Comparison of ENCODE assay signal across 11 cellular contexts in genomic region chr22:50548046-50548912, GRCh38. TPM values are rescaled to one million over a fixed set of nuclear protein-coding genes. Genes with fewer than 3 reads are reported as not detected.
DNase-seq lines count a peak whose midpoint lies in the region; ATAC-seq and TF ChIP-seq lines count a peak whose summit lies in the region.
"Had no signal": no experiment of that assay in that cellular context is flagged by ENCODE, and none has a peak within 500 bp of the region (broad histone marks: within the 10 kb centered on the region; RNA-seq: fewer than 3 reads in every experiment).

No MANE protein-coding gene starts in this region.

- H3K9ac ChIP-seq in BLaER1 (peak overlapping the region; percentile 45), MM.1S (ENCODE audit: low read length) (no peak overlapping the region)

- POLR2A ChIA-PET in naive thymus-derived CD4-positive, alpha-beta T cell (lab: Charles Lee): interaction anchor here (0.6 to 6.3 kb wide), 21 partner anchors 10 to 91 kb away, joined by 3 to 77 read pairs (median 5); partner anchors contain the start of genes ARSA, LMF2, NCAPH2 and SCO2

- peak overlapping the region; percentile 27; the same call in 1 of the 2 replicates for H2AFZ ChIP-seq in MM.1S (ENCODE audit: low read length)

- ATAC-seq in naive thymus-derived CD4-positive, alpha-beta T cell: peak; percentile 65
- no peak for ATAC-seq in GM18517 (IDR thresholded peaks at IDR 0.05; ENCODE audit: unreplicated experiment)

- TF ChIP-seq CTCF in MM.1S (IDR thresholded peaks at IDR 0.05; ENCODE audit: low read length): no peak

- H3K36me3 Mint-ChIP-seq in naive thymus-derived CD4-positive, alpha-beta T cell: peaks cover 0 to 10% (median 0%) of the 10 kb centered on the region in 5 donors

- DNase-seq in MM.1S (no peak), RPMI8226 (no peak), UCSD-AML1 (lab: John Stamatoyannopoulos, UW; ENCODE audit: unreplicated experiment) (no peak), NOMO-1 (lab: John Stamatoyannopoulos, UW; ENCODE audit: unreplicated experiment in 2 of 2) (no peak)
- DNase-seq in activated naive CD4-positive, alpha-beta T cell treated with anti-CD3 and anti-CD28 coated beads, Interleukin-2, amount 50 U/mL, for 16 hours: peak; percentile 67
- DNase-seq in naive thymus-derived CD4-positive, alpha-beta T cell: peak in 8 of 9 donors; percentile 55 to 76 (median 68)
- DNase-seq: islet precursor cell, NCI-H226 had no signal

- H3K9me3 Mint-ChIP-seq in naive thymus-derived CD4-positive, alpha-beta T cell: peaks cover 0 to 2% (median 0%) of the 10 kb centered on the region in 11 donors

- H3K4me1 Mint-ChIP-seq in naive thymus-derived CD4-positive, alpha-beta T cell: peaks cover 31 to 43% (median 33%) of the 10 kb centered on the region in 7 donors

- peak overlapping the region; percentile 76 for H3K27ac ChIP-seq in BLaER1
- no peak overlapping the region for H3K27ac ChIP-seq in MM.1S (ENCODE audit: low read length)
- peak overlapping the region; percentile 90 for H3K27ac ChIP-seq in naive thymus-derived CD4-positive, alpha-beta T cell (ENCODE audit: low read depth, low read length)
- H3K27ac ChIP-seq: C4-2B had no signal

- peaks cover 14% of the 10 kb centered on the region; the same call in 1 of the 2 replicates for H4K20me1 ChIP-seq in BLaER1
- H4K20me1 ChIP-seq in MM.1S (ENCODE audit: insufficient read depth, low read length): no peaks in the 10 kb centered on the region

- peak overlapping the region; percentile 61 for H3K4me3 ChIP-seq in BLaER1
- no peak overlapping the region for H3K4me3 ChIP-seq in MM.1S (ENCODE audit: low read length)
- peak overlapping the region; percentile 69 for H3K4me3 ChIP-seq in naive thymus-derived CD4-positive, alpha-beta T cell (ENCODE audit: low read length)

- peak overlapping the region; percentile 62 to 92 (median 79) for H3K27ac Mint-ChIP-seq in naive thymus-derived CD4-positive, alpha-beta T cell

- H3K27me3 ChIP-seq in BLaER1 (peaks cover 18% of the 10 kb centered on the region), MM.1S (replicated peaks; ENCODE audit: insufficient read depth, low read length) (peaks cover 25% of the 10 kb centered on the region)
- no peaks in the 10 kb centered on the region for H3K27me3 ChIP-seq in naive thymus-derived CD4-positive, alpha-beta T cell (ENCODE audit: control insufficient read depth in 2 of 2, insufficient read depth in 2 of 2, low read length in 2 of 2)

- H3K4me3 Mint-ChIP-seq in naive thymus-derived CD4-positive, alpha-beta T cell: peak overlapping the region; percentile 55 to 88 (median 68)

- CTCF ChIA-PET in naive thymus-derived CD4-positive, alpha-beta T cell (lab: Charles Lee): interaction anchor here (0.7 to 4.3 kb wide), 10 partner anchors 9 to 304 kb away, joined by 3 to 31 read pairs (median 4); partner anchors contain the start of genes SCO2 and TUBGCP6

- H3F3A ChIP-seq in MM.1S (ENCODE audit: insufficient read depth, low read length): peaks cover 7% of the 10 kb centered on the region; the same call in 1 of the 2 replicates

- intact Hi-C loops in naive thymus-derived CD4-positive, alpha-beta T cell (cut with micrococcal nuclease): loop anchor here (1.0 kb wide), 4 partner anchors 9 to 72 kb away; partner anchors contain the start of genes CHKB (in 2 of the 2) and SYCE3 (in 1 of the 2)

- H3K36me3 ChIP-seq in BLaER1 (no peaks in the 10 kb centered on the region), MM.1S (replicated peaks; ENCODE audit: insufficient read depth, low read length) (no peaks in the 10 kb centered on the region)
- no peaks in the 10 kb centered on the region for H3K36me3 ChIP-seq in naive thymus-derived CD4-positive, alpha-beta T cell (ENCODE audit: control insufficient read depth in 2 of 3, insufficient read depth in 3 of 3, low read length in 3 of 3)

- no peaks in the 10 kb centered on the region for H3K9me2 ChIP-seq in MM.1S (replicated peaks; ENCODE audit: insufficient read depth, low read length)

- H3K9me3 ChIP-seq in BLaER1 (no peaks in the 10 kb centered on the region), MM.1S (replicated peaks; ENCODE audit: insufficient read depth, low read length) (no peaks in the 10 kb centered on the region)
- no peaks in the 10 kb centered on the region for H3K9me3 ChIP-seq in naive thymus-derived CD4-positive, alpha-beta T cell (ENCODE audit: control insufficient read depth in 2 of 3, low read length in 3 of 3)

- H3K4me2 ChIP-seq in BLaER1 (peak overlapping the region; percentile 100), MM.1S (ENCODE audit: low read depth, low read length) (peak overlapping the region; percentile 34; the same call in 1 of the 2 replicates)

- H3K4me1 ChIP-seq in BLaER1 (peaks cover 68% of the 10 kb centered on the region), MM.1S (ENCODE audit: low read length) (0 out of 2 replicates have a peak, but pooled peaks cover 4% of the 10 kb centered on the region)
- peaks cover 35 to 46% of the 10 kb centered on the region in 2 donors for H3K4me1 ChIP-seq in naive thymus-derived CD4-positive, alpha-beta T cell (ENCODE audit: control insufficient read depth in 2 of 2, insufficient read depth in 2 of 2, low read length in 2 of 2)

- no peaks in the 10 kb centered on the region for H3K27me3 Mint-ChIP-seq in naive thymus-derived CD4-positive, alpha-beta T cell

- no peaks in the 10 kb centered on the region for H3K79me2 ChIP-seq in MM.1S (ENCODE audit: low read length)

RNA-seq across cellular contexts. Expression of gene KLHDC7B, which starts 2.6 kb away (rescaled TPM):
- total RNA-seq in naive thymus-derived CD4-positive, alpha-beta T cell: 10 to 100 TPM in 1 of 5 experiments, 1 to 10 TPM in 4; 4.4 to 17.2 (median 6.8) TPM
- polyA plus RNA-seq in naive thymus-derived CD4-positive, alpha-beta T cell: 10 to 100 TPM in 1 of 2 donors, 1 to 10 TPM in 1; 7.8 to 10.0 TPM

RNA-seq across cellular contexts. Expression of gene SYCE3, which starts 14.4 kb away (rescaled TPM):
- not detected for total RNA-seq in naive thymus-derived CD4-positive, alpha-beta T cell
- polyA plus RNA-seq in naive thymus-derived CD4-positive, alpha-beta T cell: not detected

RNA-seq across cellular contexts. Expression of gene TYMP, which starts 18.5 kb away (rescaled TPM):
- total RNA-seq in naive thymus-derived CD4-positive, alpha-beta T cell: 100 to 1,000 TPM in 2 of 5 experiments, 10 to 100 TPM in 1, 1 to 10 TPM in 2; 5.4 to 161 (median 20.4) TPM
- 1 to 10 TPM; 2.7 to 2.8 TPM for polyA plus RNA-seq in naive thymus-derived CD4-positive, alpha-beta T cell

RNA-seq across cellular contexts. Expression of gene SCO2, which starts 22.9 kb away (rescaled TPM):
- total RNA-seq in naive thymus-derived CD4-positive, alpha-beta T cell: 10 to 100 TPM in 1 of 5 experiments, 1 to 10 TPM in 4; 2.2 to 12.0 (median 5.5) TPM
- polyA plus RNA-seq in naive thymus-derived CD4-positive, alpha-beta T cell: 1 to 10 TPM; 4.9 to 9.4 TPM

RNA-seq across cellular contexts. Expression of gene CPT1B, which starts 29.9 kb away (rescaled TPM):
- total RNA-seq in naive thymus-derived CD4-positive, alpha-beta T cell: 100 to 1,000 TPM in 1 of 5 experiments, 10 to 100 TPM in 4; 43.9 to 108 (median 66.7) TPM
- polyA plus RNA-seq in naive thymus-derived CD4-positive, alpha-beta T cell: 1 to 10 TPM in 1 of 2 donors, under 1 TPM in 1; 0.32 to 2.8 TPM

Comparison
In these comparisons a context has a peak if more than half of its experiments do, and no peak if none do; other contexts are left out.
1. DNase-seq: peak in activated naive CD4-positive, alpha-beta T cell treated with anti-CD3 and anti-CD28 coated beads, Interleukin-2, amount 50 U/mL, for 16 hours (single experiment) and naive thymus-derived CD4-positive, alpha-beta T cell (8 of 9); none in MM.1S (single experiment), RPMI8226 (single experiment), UCSD-AML1 (single experiment) and NOMO-1 (0 of 2).